1 cellular context compared by ENCODE assay signal in the genomic region with DNA sequence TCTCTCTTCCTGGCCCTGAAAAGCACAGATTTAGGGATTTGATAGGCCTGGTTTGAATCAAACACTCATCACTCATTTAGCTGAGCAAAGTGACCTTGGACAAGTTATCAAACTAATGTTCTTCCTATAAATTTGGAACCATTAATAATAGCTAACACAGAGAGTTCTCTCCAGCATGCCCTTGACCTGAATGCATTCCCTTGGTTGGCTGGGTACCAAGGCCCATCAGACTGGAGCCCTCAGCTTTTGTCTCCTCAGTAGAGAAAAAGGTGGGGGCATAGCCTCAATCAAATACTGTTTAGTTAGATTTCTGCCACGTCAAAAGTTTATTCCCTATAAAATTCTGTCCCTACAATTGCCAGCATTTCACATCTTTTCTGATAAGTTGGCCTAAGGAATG.
TF ChIP-seq lines count a peak whose summit lies in the region.

No MANE protein-coding gene starts in this region.

TF ChIP-seq in GM23338, 12 proteins besides CTCF, POLR2A, EP300 and RAD21 (continued from another document):
- TF ChIP-seq EZH2phosphoT487 (IDR thresholded peaks at IDR 0.05; ENCODE audit: unreplicated experiment), result no peak
